In the genomic region with DNA sequence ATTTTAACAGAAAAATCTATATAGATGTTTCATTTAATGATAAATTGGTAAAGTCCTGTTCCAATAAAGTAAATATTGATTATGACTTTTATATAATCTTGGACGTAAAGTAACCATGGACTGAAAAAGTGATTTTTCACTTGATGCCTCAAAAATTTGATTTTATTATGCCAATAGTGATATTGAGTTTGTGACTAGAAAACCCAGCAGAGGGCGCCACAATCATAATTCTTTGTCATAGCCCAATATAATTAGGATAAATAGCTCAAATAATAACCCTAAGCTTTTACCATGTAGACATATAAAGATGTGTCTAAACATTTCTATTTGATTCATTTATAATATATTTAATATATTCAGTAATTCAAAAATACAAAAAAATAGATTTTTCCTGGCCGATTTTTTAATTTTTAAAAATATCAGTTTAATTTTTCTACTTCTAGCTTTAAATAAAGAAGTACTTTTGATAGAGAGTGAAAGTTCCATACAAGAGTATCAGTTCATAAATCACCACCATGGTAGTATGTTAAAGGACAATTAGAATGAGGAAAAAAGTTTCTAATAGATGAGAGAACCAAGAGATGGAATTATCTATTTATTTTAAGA, we compare ENCODE assay signal across 8 cellular contexts. TPM values are rescaled to one million over a fixed set of nuclear protein-coding genes. Genes with fewer than 3 reads are reported as not detected.
DNase-seq lines count a peak whose midpoint lies in the region; ATAC-seq, FAIRE-seq and TF ChIP-seq lines count a peak whose summit lies in the region.

No MANE protein-coding gene starts in this region.

- no peak overlapping the region for H4K8ac ChIP-seq in neuronal stem cell (ENCODE audit: low read depth, low read length)

- H2AK5ac ChIP-seq in neuronal stem cell (ENCODE audit: low read depth, low read length), result no peak overlapping the region

- no peak overlapping the region for H4K91ac ChIP-seq in neuronal stem cell (ENCODE audit: low read depth, low read length, poor library complexity)

- no peaks in the 10 kb centered on the region for H3K27me3 ChIP-seq in endothelial cell of umbilical vein (ENCODE audit: control insufficient read depth in 2 of 2, insufficient read depth in 2 of 2, low read length in 2 of 2)
- H3K27me3 ChIP-seq in neuronal stem cell (ENCODE audit: control insufficient read depth in 3 of 3, insufficient read depth in 3 of 3, low read depth in 1 of 3, low read length in 3 of 3), result no peaks in the 10 kb centered on the region

- H3K27ac ChIP-seq in endothelial cell of umbilical vein (ENCODE audit: insufficient read depth, low read depth, low read length) (no peak overlapping the region), neuronal stem cell (replicated peaks; ENCODE audit: low read length) (no peak overlapping the region)

- H3K36me3 ChIP-seq in endothelial cell of umbilical vein (ENCODE audit: control insufficient read depth in 2 of 2, extremely low read depth in 1 of 2, insufficient read depth in 2 of 2, low read length in 2 of 2) (no peaks in the 10 kb centered on the region), neuronal stem cell (replicated peaks in 1 of 2; ENCODE audit: control insufficient read depth in 2 of 2, insufficient read depth in 2 of 2, low read length in 2 of 2) (no peaks in the 10 kb centered on the region)

- H3K9me3 ChIP-seq in endothelial cell of umbilical vein (replicated peaks; ENCODE audit: control insufficient read depth, insufficient read depth, low read length) (no peaks in the 10 kb centered on the region), neuronal stem cell (replicated peaks in 1 of 2; ENCODE audit: control insufficient read depth in 2 of 2, insufficient read depth in 1 of 2, low read depth in 1 of 2, low read length in 2 of 2) (peaks cover 0 to 4% of the 10 kb centered on the region in 2 donors)

- dilution Hi-C loops in endothelial cell of umbilical vein (cut with MboI; ENCODE audit: extremely low pct_ligation_motif_present, low sequenced_read_pairs), result no loop called here

- no peak overlapping the region for H2BK120ac ChIP-seq in neuronal stem cell (ENCODE audit: low read depth, low read length)

- no TSS peak for BruUV-seq in endothelial cell of umbilical vein (replicated peaks; lab: Mats Ljungman, UMichigan)

- POLR2A ChIA-PET in endothelial cell of umbilical vein (lab: Charles Lee), result interaction anchor here (0.8 kb wide), 1 partner anchor 564 kb away, joined by 4 read pairs; no protein-coding TSS in a partner anchor

- no peak for FAIRE-seq in endothelial cell of umbilical vein (lab: Jason Lieb, UNC)

- no peaks in the 10 kb centered on the region for H3K79me2 ChIP-seq in endothelial cell of umbilical vein (ENCODE audit: control insufficient read depth, insufficient read depth, low read length)

- intact Hi-C loops in endothelial cell of umbilical vein (cut with micrococcal nuclease), result loop anchor here (1.0 kb wide), 2 partner anchors 87 to 563 kb away; no protein-coding TSS in a partner anchor

- H3K4me2 ChIP-seq in endothelial cell of umbilical vein (ENCODE audit: insufficient read depth, low read length) (no peak overlapping the region), neuronal stem cell (ENCODE audit: insufficient read depth, low read length, poor library complexity, severe bottlenecking) (no peak overlapping the region)

- H2AFZ ChIP-seq in endothelial cell of umbilical vein (ENCODE audit: low read depth, low read length), result no peak overlapping the region
- H2AFZ ChIP-seq in neuronal stem cell (ENCODE audit: low read length), result no peak overlapping the region

- CTCF ChIA-PET in endothelial cell of umbilical vein (lab: Charles Lee), result interaction anchor here (0.6 to 9.5 kb wide), 76 partner anchors 8 to 1193 kb away, joined by 3 to 242 read pairs (median 4); partner anchors contain the start of genes CAMKMT and PREPL

- H2BK5ac ChIP-seq in neuronal stem cell (ENCODE audit: low read length), result no peak overlapping the region

- no peak for TF ChIP-seq POLR2A in endothelial cell of umbilical vein (IDR thresholded peaks at IDR 0.05; ENCODE audit: low read depth, low read length)

- no peak overlapping the region for H2BK15ac ChIP-seq in neuronal stem cell (ENCODE audit: low read length)

- DNase-seq in SIG-M5 treated with dmso at 0.1 percent for 504 hours (lab: John Stamatoyannopoulos, UW; ENCODE audit: unreplicated experiment) (peak; percentile 19), SIG-M5 (lab: John Stamatoyannopoulos, UW) (no peak), NCI-H2081 (lab: John Stamatoyannopoulos, UW) (peak; percentile 60 to 63), endothelial cell of umbilical vein (ENCODE audit: low read depth, low spot score) (peak; percentile 46), neuronal stem cell (ENCODE audit: low spot score) (peak; percentile 43)
- DNase-seq in activated CD4-positive, alpha-beta T cell treated with anti-CD3 and anti-CD28 coated beads for 4 hours, result peak; percentile 33 to 59

- H3K9ac ChIP-seq in endothelial cell of umbilical vein (replicated peaks; ENCODE audit: extremely low read depth, insufficient read depth, low read length) (no peak overlapping the region), neuronal stem cell (ENCODE audit: low read depth, low read length, poor library complexity) (no peak overlapping the region)

- no peak overlapping the region for H3K14ac ChIP-seq in neuronal stem cell (ENCODE audit: low read length)

- no peak for ATAC-seq in HG03378 (IDR thresholded peaks at IDR 0.05; ENCODE audit: unreplicated experiment)
- no peak for ATAC-seq in HG02852 (IDR thresholded peaks at IDR 0.05; ENCODE audit: unreplicated experiment)

- no peak overlapping the region for H3K23ac ChIP-seq in neuronal stem cell (ENCODE audit: low read depth, low read length, poor library complexity)

- H3K9me1 ChIP-seq in endothelial cell of umbilical vein (replicated peaks; ENCODE audit: control insufficient read depth, extremely low read depth, insufficient read depth, low read length), result no peaks in the 10 kb centered on the region

- H3K4me3 ChIP-seq in endothelial cell of umbilical vein (replicated peaks in 1 of 3; ENCODE audit: insufficient read depth in 1 of 3, low read depth in 1 of 3, low read length in 3 of 3), result no peak overlapping the region
- H3K4me3 ChIP-seq in neuronal stem cell (ENCODE audit: low read length in 2 of 2), result no peak overlapping the region

- no peaks in the 10 kb centered on the region for H3K4me1 ChIP-seq in endothelial cell of umbilical vein (ENCODE audit: control insufficient read depth, extremely low read depth, insufficient read depth, low read length)
- H3K4me1 ChIP-seq in neuronal stem cell (ENCODE audit: control insufficient read depth in 2 of 2, insufficient read depth in 1 of 2, low read depth in 1 of 2, low read length in 2 of 2), result peaks cover 0 to 4% of the 10 kb centered on the region in 2 donors

- TF ChIP-seq CTCF in endothelial cell of umbilical vein (IDR thresholded peaks at IDR 0.05; ENCODE audit: extremely low read depth in 1 of 2, insufficient read depth in 1 of 2, low read depth in 1 of 2, low read length in 2 of 2), result peak; percentile 36 to 38

- H3K18ac ChIP-seq in neuronal stem cell (ENCODE audit: low read length), result no peak overlapping the region

- no peak overlapping the region for H3K4ac ChIP-seq in neuronal stem cell (ENCODE audit: low read length)

- WGBS in neuronal stem cell (ENCODE audit: extremely low coverage in 2 of 2, insufficient read length in 2 of 2, insufficient replicate concordance in 1 of 2), 2 donors, result no CpG with 5 or more reads among the region's 3 CpGs

- no peaks in the 10 kb centered on the region for H4K20me1 ChIP-seq in endothelial cell of umbilical vein (replicated peaks; ENCODE audit: control insufficient read depth, extremely low read depth, insufficient read depth, low read length)

- H2BK12ac ChIP-seq in neuronal stem cell (ENCODE audit: low read length), result no peak overlapping the region

- no peaks in the 10 kb centered on the region for H3K79me1 ChIP-seq in neuronal stem cell (ENCODE audit: low read depth, low read length)

TF ChIP-seq in endothelial cell of umbilical vein, 7 proteins besides CTCF, POLR2A, EP300 and RAD21:
- TF ChIP-seq GATA2 (IDR thresholded peaks at IDR 0.05; ENCODE audit: insufficient read depth, insufficient read length, low read depth, low read length), result no peak

RNA-seq across cellular contexts. Expression of gene CAMKMT, which starts 30.7 kb away (rescaled TPM):
- total RNA-seq in endothelial cell of umbilical vein, result 8.2 and 10.7 TPM in 2 replicates
- polyA plus RNA-seq in endothelial cell of umbilical vein, result 2.7 and 4.1 TPM in 2 replicates
- 4.0 and 4.1 TPM in 2 replicates for polyA plus RNA-seq in endothelial cell of umbilical vein (2011; cell fraction: cytosol; rRNA removed)
- polyA plus RNA-seq in endothelial cell of umbilical vein (2011; cell fraction: nucleus; rRNA removed), result 6.5 and 7.0 TPM in 2 replicates
- polyA plus RNA-seq in endothelial cell of umbilical vein (2012), result 4.9 and 7.2 TPM in 2 replicates
- polyA minus RNA-seq in endothelial cell of umbilical vein, result 6.9 and 12.6 TPM in 2 replicates
- polyA minus RNA-seq in endothelial cell of umbilical vein (2011; cell fraction: cytosol; rRNA and poly(A)+ RNA removed), result 11.5 TPM
- 22.6 and 27.6 TPM in 2 replicates for polyA minus RNA-seq in endothelial cell of umbilical vein (2011; cell fraction: nucleus; rRNA and poly(A)+ RNA removed)
- polyA plus RNA-seq in neuronal stem cell (2013, experiment 1 of 2), result 17.2 TPM
- 17.2 TPM for polyA plus RNA-seq in neuronal stem cell (2013, experiment 2 of 2)

RNA-seq across cellular contexts. Expression of gene PREPL, which starts 31.1 kb away (rescaled TPM):
- total RNA-seq in endothelial cell of umbilical vein, result 25.7 and 26.0 TPM in 2 replicates
- 8.4 and 10.1 TPM in 2 replicates for polyA plus RNA-seq in endothelial cell of umbilical vein
- polyA plus RNA-seq in endothelial cell of umbilical vein (2011; cell fraction: cytosol; rRNA removed), result 11.1 and 12.0 TPM in 2 replicates
- 21.3 and 32.5 TPM in 2 replicates for polyA plus RNA-seq in endothelial cell of umbilical vein (2011; cell fraction: nucleus; rRNA removed)
- 24.2 and 28.2 TPM in 2 replicates for polyA plus RNA-seq in endothelial cell of umbilical vein (2012)
- 23.2 and 24.3 TPM in 2 replicates for polyA minus RNA-seq in endothelial cell of umbilical vein
- polyA minus RNA-seq in endothelial cell of umbilical vein (2011; cell fraction: cytosol; rRNA and poly(A)+ RNA removed), result 17.1 TPM
- 27.4 and 33.0 TPM in 2 replicates for polyA minus RNA-seq in endothelial cell of umbilical vein (2011; cell fraction: nucleus; rRNA and poly(A)+ RNA removed)
- polyA plus RNA-seq in neuronal stem cell (2013, experiment 1 of 2), result 42.3 TPM
- polyA plus RNA-seq in neuronal stem cell (2013, experiment 2 of 2), result 42.5 TPM
